1 cellular context compared by ENCODE assay signal in the genomic region with DNA sequence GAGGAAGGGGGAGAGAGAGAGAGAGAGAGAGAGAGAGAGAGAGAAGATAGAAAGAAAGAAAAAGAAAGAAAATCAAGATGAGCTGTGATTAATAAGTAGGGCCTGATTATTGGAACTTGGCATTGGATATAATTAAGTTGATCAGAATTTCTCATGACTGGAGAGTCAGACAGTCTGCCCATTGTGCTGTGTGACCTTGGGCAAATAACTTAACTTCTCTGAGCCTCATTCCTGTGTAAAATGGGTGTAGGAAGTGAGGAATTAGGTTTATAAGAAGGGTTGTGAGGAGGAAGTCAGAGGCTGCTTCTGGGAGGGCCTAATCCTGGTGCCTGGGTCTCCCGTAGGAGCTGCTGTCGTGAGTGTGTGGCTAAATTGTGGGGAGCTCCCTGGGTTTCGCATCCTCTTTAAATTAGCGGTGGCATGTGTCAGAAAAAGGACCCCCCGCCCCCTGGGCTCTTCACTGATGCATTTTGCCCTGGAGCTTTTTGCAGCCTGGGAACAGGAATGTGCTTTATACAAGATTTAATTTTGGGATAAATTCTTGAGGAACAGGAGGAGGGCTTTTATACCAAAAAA.
TF ChIP-seq lines count a peak whose summit lies in the region.

No MANE protein-coding gene starts in this region.

TF ChIP-seq in H1, 55 proteins besides CTCF, POLR2A, EP300 and RAD21:
- TF ChIP-seq KDM1A (IDR thresholded peaks at IDR 0.05; ENCODE audit: borderline replicate concordance, low read length): 0 out of 2 replicates have a peak, but pooled peaks have one; percentile 17
- TF ChIP-seq CREB1 (IDR thresholded peaks at IDR 0.05): no peak
TF ChIP-seq in H1: peak in this region for 1.
